Comparison of ENCODE assay signal across 16 cellular contexts in genomic region chr10:32000937-32001336, GRCh38. TPM values are rescaled to one million over a fixed set of nuclear protein-coding genes. Genes with fewer than 3 reads are reported as not detected.
DNase-seq lines count a peak whose midpoint lies in the region; ATAC-seq and TF ChIP-seq lines count a peak whose summit lies in the region.
"Had no signal": no experiment of that assay in that cellular context is flagged by ENCODE, and none has a peak within 500 bp of the region (broad histone marks: within the 10 kb centered on the region; RNA-seq: fewer than 3 reads in every experiment).

No MANE protein-coding gene starts in this region.

- ATAC-seq in GM21423 (IDR thresholded peaks at IDR 0.05; ENCODE audit: unreplicated experiment) = no peak
- ATAC-seq in GM18517 (IDR thresholded peaks at IDR 0.05; ENCODE audit: unreplicated experiment) = no peak
- ATAC-seq: activated CD8-positive, alpha-beta T cell treated with anti-CD3 and anti-CD28 coated beads, Interleukin-2, amount 10 ng/mL, durations not matched to agents 7 days and 5 days; activated naive CD8-positive, alpha-beta T cell treated with anti-CD3 and anti-CD28 coated beads, Interleukin-2, amount 50 U/mL, for 24 hours; gastroesophageal sphincter had no signal

- H3K27me3 ChIP-seq in HUES64 (ENCODE audit: insufficient read depth, low read length) (no peaks in the 10 kb centered on the region), brain microvascular endothelial cell (replicated peaks) (no peaks in the 10 kb centered on the region)
- H3K27me3 ChIP-seq: gastroesophageal sphincter, neural progenitor cell had no signal

- peaks cover 51% of the 10 kb centered on the region for H3K4me1 ChIP-seq in HUES64 (ENCODE audit: insufficient read depth, low read length)

- in situ Hi-C loops in brain microvascular endothelial cell (cut with HindIII; ENCODE audit: low pct_ligation_motif_present, low sequenced_read_pairs) = no loop called here

- no peak overlapping the region for H3K9ac ChIP-seq in HUES64 (ENCODE audit: low read depth, low read length)
- H3K9ac ChIP-seq: neural progenitor cell had no signal

- H3K9me3 ChIP-seq in HUES64 (ENCODE audit: insufficient read depth, low read depth, low read length) = no peaks in the 10 kb centered on the region
- H3K9me3 ChIP-seq: gastroesophageal sphincter had no signal

- no peak for TF ChIP-seq CTCF in AG10803 (conservative IDR thresholded peaks at IDR 0.05; ENCODE audit: low read length)
- TF ChIP-seq CTCF in brain microvascular endothelial cell (IDR thresholded peaks at IDR 0.05; ENCODE audit: low read depth, low read length, missing control alignments) = no peak

- peaks cover 2% of the 10 kb centered on the region; the same call in 1 of the 2 replicates for H3K36me3 ChIP-seq in HUES64 (ENCODE audit: insufficient read depth, low read length)
- peaks cover 3% of the 10 kb centered on the region for H3K36me3 ChIP-seq in brain microvascular endothelial cell (replicated peaks)
- H3K36me3 ChIP-seq: neural progenitor cell, WERI-Rb-1 had no signal

- 63% methylated on average over 4 of the region's 4 CpGs for WGBS in HUES64

- H3K4me3 ChIP-seq in AG10803 (ENCODE audit: low read length) = no peak overlapping the region
- H3K4me3 ChIP-seq in HUES64 (ENCODE audit: low read length) = no peak overlapping the region
- H3K4me3 ChIP-seq in brain microvascular endothelial cell (ENCODE audit: low read depth, low read length) = no peak overlapping the region
- H3K4me3 ChIP-seq: gastroesophageal sphincter, neural progenitor cell had no signal

- DNase-seq in AG10803 (ENCODE audit: low read depth) (peak; percentile 80), brain microvascular endothelial cell (peak; percentile 25), iris pigment epithelial cell (ENCODE audit: low read depth) (peak; percentile 73), MV-4-11 (lab: John Stamatoyannopoulos, UW) (no peak), posterior cingulate gyrus (no peak)
- DNase-seq: activated CD8-positive, alpha-beta T cell treated with anti-CD3 and anti-CD28 coated beads, Interleukin-2, amount 10 ng/mL, durations not matched to agents 7 days and 5 days; activated naive CD8-positive, alpha-beta T cell treated with anti-CD3 and anti-CD28 coated beads, Interleukin-2, amount 50 U/mL, for 24 hours; cerebellar nuclear complex; immature natural killer cell; NCI-H1105; WERI-Rb-1 had no signal

- H3K27ac ChIP-seq in HUES64 (ENCODE audit: low read depth, low read length) (peak overlapping the region; percentile 77), brain microvascular endothelial cell (no peak overlapping the region)
- H3K27ac ChIP-seq: gastroesophageal sphincter, neural progenitor cell, WERI-Rb-1 had no signal

- intact Hi-C loops in posterior cingulate gyrus (cut with DNase I) = loop anchor here (10.0 kb wide), 2 partner anchors 56 to 136 kb away; no protein-coding TSS in a partner anchor

RNA-seq across cellular contexts. Expression of gene KIF5B, which starts 55.3 kb away (rescaled TPM):
- polyA plus RNA-seq in HUES64 (2013, experiment 1 of 2) = 61.4 TPM
- polyA plus RNA-seq in HUES64 (2013, experiment 2 of 2) = 71.4 TPM

Comparison
In these comparisons a context has a peak if more than half of its experiments do, and no peak if none do; other contexts are left out.
1. DNase-seq: peak in AG10803 (single experiment), brain microvascular endothelial cell (single experiment) and iris pigment epithelial cell (single experiment); none in MV-4-11 (single experiment) and posterior cingulate gyrus (0 of 10).